ENCODE assay signal across 1 cellular context in genomic region chr9:125407432-125407973, GRCh38.
TF ChIP-seq lines count a peak whose summit lies in the region.

No MANE protein-coding gene starts in this region.

TF ChIP-seq in A549, 52 proteins besides CTCF, POLR2A, EP300 and RAD21 (continued from another document):
- TF ChIP-seq HMGXB4 (CRISPR knock-in tag; IDR thresholded peaks at IDR 0.05; ENCODE audit: borderline replicate concordance) (no peak), HEYL (CRISPR knock-in tag; IDR thresholded peaks at IDR 0.05) (no peak), RFX5 (IDR thresholded peaks at IDR 0.05) (no peak), ELK1 (IDR thresholded peaks at IDR 0.05; ENCODE audit: low read depth, low read length) (no peak), REST (IDR thresholded peaks at IDR 0.05) (no peak), MYC (IDR thresholded peaks at IDR 0.05; ENCODE audit: borderline replicate concordance, low read length) (no peak), FOSB (CRISPR knock-in tag; IDR thresholded peaks at IDR 0.05) (no peak)
- TF ChIP-seq, protein P1, sequence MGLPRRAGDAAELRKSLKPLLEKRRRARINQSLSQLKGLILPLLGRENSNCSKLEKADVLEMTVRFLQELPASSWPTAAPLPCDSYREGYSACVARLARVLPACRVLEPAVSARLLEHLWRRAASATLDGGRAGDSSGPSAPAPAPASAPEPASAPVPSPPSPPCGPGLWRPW (IDR thresholded peaks at IDR 0.05): no peak
